1 cellular context compared by ENCODE assay signal in the genomic region with DNA sequence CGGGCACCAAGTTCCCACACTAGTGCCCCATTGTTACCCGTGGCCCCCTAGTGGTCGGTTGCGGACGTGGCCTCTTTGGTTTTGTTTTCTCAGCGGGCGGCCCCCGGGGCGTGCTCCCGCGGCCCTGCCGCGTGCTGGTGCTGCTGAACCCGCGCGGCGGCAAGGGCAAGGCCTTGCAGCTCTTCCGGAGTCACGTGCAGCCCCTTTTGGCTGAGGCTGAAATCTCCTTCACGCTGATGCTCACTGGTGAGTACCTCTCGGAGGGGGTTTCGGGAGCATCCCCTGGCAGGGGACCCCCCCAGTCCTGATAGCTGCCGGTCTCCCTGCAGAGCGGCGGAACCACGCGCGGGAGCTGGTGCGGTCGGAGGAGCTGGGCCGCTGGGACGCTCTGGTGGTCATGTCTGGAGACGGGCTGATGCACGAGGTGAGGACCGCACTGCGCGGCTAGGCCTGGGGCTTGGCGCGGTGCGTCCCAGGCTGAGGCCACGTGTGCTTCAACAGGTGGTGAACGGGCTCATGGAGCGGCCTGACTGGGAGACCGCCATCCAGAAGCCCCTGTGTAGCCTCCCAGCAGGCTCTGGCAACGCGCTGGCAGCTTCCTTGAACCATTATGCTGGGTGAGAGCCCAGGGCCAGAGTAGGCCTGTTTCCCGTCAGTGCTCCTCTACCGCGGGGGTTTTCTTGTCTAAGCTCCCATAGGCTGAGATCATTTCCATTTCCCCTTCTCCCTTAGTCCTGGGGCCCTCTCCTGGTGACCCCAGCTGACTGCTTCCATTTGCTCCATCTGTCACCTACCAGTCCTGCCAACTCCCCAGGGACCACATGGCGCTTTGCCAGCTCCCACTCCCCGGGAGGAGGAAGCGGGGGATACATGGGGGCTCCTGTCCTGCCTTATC.
A peak's percentile ranks its signal among the peaks of the same experiment; 100 is the strongest.
TF ChIP-seq lines count a peak whose summit lies in the region.

No MANE protein-coding gene starts in this region.

TF ChIP-seq in HepG2, 621 proteins besides CTCF, POLR2A, EP300 and RAD21 (continued from another document and continues in another):
- TF ChIP-seq, protein P1, sequence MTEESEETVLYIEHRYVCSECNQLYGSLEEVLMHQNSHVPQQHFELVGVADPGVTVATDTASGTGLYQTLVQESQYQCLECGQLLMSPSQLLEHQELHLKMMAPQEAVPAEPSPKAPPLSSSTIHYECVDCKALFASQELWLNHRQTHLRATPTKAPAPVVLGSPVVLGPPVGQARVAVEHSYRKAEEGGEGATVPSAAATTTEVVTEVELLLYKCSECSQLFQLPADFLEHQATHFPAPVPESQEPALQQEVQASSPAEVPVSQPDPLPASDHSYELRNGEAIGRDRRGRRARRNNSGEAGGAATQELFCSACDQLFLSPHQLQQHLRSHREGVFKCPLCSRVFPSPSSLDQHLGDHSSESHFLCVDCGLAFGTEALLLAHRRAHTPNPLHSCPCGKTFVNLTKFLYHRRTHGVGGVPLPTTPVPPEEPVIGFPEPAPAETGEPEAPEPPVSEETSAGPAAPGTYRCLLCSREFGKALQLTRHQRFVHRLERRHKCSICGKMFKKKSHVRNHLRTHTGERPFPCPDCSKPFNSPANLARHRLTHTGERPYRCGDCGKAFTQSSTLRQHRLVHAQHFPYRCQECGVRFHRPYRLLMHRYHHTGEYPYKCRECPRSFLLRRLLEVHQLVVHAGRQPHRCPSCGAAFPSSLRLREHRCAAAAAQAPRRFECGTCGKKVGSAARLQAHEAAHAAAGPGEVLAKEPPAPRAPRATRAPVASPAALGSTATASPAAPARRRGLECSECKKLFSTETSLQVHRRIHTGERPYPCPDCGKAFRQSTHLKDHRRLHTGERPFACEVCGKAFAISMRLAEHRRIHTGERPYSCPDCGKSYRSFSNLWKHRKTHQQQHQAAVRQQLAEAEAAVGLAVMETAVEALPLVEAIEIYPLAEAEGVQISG (CRISPR knock-in tag; IDR thresholded peaks at IDR 0.05) = peak; percentile 91
- TF ChIP-seq ZNF772 (CRISPR knock-in tag; IDR thresholded peaks at IDR 0.05) (peak; percentile 96), ZNF589 (CRISPR knock-in tag; conservative IDR thresholded peaks at IDR 0.05) (peak; percentile 97), ZNF737 (CRISPR knock-in tag; IDR thresholded peaks at IDR 0.05; ENCODE audit: borderline replicate concordance) (peak; percentile 97), ZNF883 (CRISPR knock-in tag; IDR thresholded peaks at IDR 0.05; ENCODE audit: not compliant biosample characterization) (peak; percentile 99), ZNF264 (CRISPR knock-in tag; IDR thresholded peaks at IDR 0.05) (peak; percentile 95), AHR (CRISPR knock-in tag; IDR thresholded peaks at IDR 0.05) (peak; percentile 82), ZNF891 (CRISPR knock-in tag; IDR thresholded peaks at IDR 0.05) (peak; percentile 99), RBFOX2 (IDR thresholded peaks at IDR 0.05; ENCODE audit: low read depth, low read length) (peak; percentile 86), ZNF556 (CRISPR knock-in tag; IDR thresholded peaks at IDR 0.05; ENCODE audit: borderline replicate concordance) (peak; percentile 88), ELF4 (CRISPR knock-in tag; IDR thresholded peaks at IDR 0.05; ENCODE audit: borderline replicate concordance) (peak; percentile 86; the same call in 1 of the 2 replicates), IRX3 (CRISPR knock-in tag; IDR thresholded peaks at IDR 0.05; ENCODE audit: borderline replicate concordance, low read depth) (peak; percentile 98), CENPX (CRISPR knock-in tag; IDR thresholded peaks at IDR 0.05) (no peak), ARID2 (CRISPR knock-in tag; IDR thresholded peaks at IDR 0.05; ENCODE audit: borderline replicate concordance) (peak; percentile 94), HOXA7 (CRISPR knock-in tag; IDR thresholded peaks at IDR 0.05) (no peak), NFYB (CRISPR knock-in tag; IDR thresholded peaks at IDR 0.05) (peak; percentile 25; the same call in 1 of the 2 replicates), ZNF431 (CRISPR knock-in tag; IDR thresholded peaks at IDR 0.05; ENCODE audit: borderline replicate concordance, low read depth) (peak; percentile 93), ZNF354B (CRISPR knock-in tag; IDR thresholded peaks at IDR 0.05) (peak; percentile 89; the same call in 1 of the 2 replicates), TBP (CRISPR knock-in tag; IDR thresholded peaks at IDR 0.05) (no peak; the same call in 1 of the 2 replicates), FOXC1 (CRISPR knock-in tag; IDR thresholded peaks at IDR 0.05; ENCODE audit: borderline replicate concordance) (peak; percentile 99), MYC (CRISPR knock-in tag; IDR thresholded peaks at IDR 0.05; ENCODE audit: borderline replicate concordance) (peak; percentile 99), MEIS2 (CRISPR knock-in tag; IDR thresholded peaks at IDR 0.05) (peak; percentile 98), RFXAP (CRISPR knock-in tag; IDR thresholded peaks at IDR 0.05; ENCODE audit: borderline replicate concordance) (peak; percentile 84; the same call in 1 of the 2 replicates), ZNF703 (CRISPR knock-in tag; IDR thresholded peaks at IDR 0.05; ENCODE audit: borderline replicate concordance) (peak; percentile 97), KLF12 (CRISPR knock-in tag; IDR thresholded peaks at IDR 0.05; ENCODE audit: borderline replicate concordance) (peak; percentile 99), SRSF9 (IDR thresholded peaks at IDR 0.05; ENCODE audit: borderline replicate concordance, insufficient read depth, low read depth, low read length, poor library complexity, severe bottlenecking) (no peak)
- TF ChIP-seq, protein P2, sequence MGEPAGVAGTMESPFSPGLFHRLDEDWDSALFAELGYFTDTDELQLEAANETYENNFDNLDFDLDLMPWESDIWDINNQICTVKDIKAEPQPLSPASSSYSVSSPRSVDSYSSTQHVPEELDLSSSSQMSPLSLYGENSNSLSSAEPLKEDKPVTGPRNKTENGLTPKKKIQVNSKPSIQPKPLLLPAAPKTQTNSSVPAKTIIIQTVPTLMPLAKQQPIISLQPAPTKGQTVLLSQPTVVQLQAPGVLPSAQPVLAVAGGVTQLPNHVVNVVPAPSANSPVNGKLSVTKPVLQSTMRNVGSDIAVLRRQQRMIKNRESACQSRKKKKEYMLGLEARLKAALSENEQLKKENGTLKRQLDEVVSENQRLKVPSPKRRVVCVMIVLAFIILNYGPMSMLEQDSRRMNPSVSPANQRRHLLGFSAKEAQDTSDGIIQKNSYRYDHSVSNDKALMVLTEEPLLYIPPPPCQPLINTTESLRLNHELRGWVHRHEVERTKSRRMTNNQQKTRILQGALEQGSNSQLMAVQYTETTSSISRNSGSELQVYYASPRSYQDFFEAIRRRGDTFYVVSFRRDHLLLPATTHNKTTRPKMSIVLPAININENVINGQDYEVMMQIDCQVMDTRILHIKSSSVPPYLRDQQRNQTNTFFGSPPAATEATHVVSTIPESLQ (CRISPR knock-in tag; conservative IDR thresholded peaks at IDR 0.05) = peak; percentile 91; the same call in 1 of the 2 replicates
- TF ChIP-seq, protein P3, sequence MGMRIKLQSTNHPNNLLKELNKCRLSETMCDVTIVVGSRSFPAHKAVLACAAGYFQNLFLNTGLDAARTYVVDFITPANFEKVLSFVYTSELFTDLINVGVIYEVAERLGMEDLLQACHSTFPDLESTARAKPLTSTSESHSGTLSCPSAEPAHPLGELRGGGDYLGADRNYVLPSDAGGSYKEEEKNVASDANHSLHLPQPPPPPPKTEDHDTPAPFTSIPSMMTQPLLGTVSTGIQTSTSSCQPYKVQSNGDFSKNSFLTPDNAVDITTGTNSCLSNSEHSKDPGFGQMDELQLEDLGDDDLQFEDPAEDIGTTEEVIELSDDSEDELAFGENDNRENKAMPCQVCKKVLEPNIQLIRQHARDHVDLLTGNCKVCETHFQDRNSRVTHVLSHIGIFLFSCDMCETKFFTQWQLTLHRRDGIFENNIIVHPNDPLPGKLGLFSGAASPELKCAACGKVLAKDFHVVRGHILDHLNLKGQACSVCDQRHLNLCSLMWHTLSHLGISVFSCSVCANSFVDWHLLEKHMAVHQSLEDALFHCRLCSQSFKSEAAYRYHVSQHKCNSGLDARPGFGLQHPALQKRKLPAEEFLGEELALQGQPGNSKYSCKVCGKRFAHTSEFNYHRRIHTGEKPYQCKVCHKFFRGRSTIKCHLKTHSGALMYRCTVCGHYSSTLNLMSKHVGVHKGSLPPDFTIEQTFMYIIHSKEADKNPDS (CRISPR knock-in tag; IDR thresholded peaks at IDR 0.05) = peak; percentile 57; the same call in 1 of the 2 replicates
- TF ChIP-seq, protein P4, sequence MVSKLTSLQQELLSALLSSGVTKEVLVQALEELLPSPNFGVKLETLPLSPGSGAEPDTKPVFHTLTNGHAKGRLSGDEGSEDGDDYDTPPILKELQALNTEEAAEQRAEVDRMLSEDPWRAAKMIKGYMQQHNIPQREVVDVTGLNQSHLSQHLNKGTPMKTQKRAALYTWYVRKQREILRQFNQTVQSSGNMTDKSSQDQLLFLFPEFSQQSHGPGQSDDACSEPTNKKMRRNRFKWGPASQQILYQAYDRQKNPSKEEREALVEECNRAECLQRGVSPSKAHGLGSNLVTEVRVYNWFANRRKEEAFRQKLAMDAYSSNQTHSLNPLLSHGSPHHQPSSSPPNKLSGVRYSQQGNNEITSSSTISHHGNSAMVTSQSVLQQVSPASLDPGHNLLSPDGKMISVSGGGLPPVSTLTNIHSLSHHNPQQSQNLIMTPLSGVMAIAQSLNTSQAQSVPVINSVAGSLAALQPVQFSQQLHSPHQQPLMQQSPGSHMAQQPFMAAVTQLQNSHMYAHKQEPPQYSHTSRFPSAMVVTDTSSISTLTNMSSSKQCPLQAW (CRISPR knock-in tag; IDR thresholded peaks at IDR 0.05) = peak; percentile 89
- TF ChIP-seq, protein P5, sequence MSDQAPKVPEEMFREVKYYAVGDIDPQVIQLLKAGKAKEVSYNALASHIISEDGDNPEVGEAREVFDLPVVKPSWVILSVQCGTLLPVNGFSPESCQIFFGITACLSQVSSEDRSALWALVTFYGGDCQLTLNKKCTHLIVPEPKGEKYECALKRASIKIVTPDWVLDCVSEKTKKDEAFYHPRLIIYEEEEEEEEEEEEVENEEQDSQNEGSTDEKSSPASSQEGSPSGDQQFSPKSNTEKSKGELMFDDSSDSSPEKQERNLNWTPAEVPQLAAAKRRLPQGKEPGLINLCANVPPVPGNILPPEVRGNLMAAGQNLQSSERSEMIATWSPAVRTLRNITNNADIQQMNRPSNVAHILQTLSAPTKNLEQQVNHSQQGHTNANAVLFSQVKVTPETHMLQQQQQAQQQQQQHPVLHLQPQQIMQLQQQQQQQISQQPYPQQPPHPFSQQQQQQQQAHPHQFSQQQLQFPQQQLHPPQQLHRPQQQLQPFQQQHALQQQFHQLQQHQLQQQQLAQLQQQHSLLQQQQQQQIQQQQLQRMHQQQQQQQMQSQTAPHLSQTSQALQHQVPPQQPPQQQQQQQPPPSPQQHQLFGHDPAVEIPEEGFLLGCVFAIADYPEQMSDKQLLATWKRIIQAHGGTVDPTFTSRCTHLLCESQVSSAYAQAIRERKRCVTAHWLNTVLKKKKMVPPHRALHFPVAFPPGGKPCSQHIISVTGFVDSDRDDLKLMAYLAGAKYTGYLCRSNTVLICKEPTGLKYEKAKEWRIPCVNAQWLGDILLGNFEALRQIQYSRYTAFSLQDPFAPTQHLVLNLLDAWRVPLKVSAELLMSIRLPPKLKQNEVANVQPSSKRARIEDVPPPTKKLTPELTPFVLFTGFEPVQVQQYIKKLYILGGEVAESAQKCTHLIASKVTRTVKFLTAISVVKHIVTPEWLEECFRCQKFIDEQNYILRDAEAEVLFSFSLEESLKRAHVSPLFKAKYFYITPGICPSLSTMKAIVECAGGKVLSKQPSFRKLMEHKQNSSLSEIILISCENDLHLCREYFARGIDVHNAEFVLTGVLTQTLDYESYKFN (CRISPR knock-in tag; conservative IDR thresholded peaks at IDR 0.05) = peak; percentile 39; the same call in 1 of the 2 replicates
- TF ChIP-seq, protein P6, sequence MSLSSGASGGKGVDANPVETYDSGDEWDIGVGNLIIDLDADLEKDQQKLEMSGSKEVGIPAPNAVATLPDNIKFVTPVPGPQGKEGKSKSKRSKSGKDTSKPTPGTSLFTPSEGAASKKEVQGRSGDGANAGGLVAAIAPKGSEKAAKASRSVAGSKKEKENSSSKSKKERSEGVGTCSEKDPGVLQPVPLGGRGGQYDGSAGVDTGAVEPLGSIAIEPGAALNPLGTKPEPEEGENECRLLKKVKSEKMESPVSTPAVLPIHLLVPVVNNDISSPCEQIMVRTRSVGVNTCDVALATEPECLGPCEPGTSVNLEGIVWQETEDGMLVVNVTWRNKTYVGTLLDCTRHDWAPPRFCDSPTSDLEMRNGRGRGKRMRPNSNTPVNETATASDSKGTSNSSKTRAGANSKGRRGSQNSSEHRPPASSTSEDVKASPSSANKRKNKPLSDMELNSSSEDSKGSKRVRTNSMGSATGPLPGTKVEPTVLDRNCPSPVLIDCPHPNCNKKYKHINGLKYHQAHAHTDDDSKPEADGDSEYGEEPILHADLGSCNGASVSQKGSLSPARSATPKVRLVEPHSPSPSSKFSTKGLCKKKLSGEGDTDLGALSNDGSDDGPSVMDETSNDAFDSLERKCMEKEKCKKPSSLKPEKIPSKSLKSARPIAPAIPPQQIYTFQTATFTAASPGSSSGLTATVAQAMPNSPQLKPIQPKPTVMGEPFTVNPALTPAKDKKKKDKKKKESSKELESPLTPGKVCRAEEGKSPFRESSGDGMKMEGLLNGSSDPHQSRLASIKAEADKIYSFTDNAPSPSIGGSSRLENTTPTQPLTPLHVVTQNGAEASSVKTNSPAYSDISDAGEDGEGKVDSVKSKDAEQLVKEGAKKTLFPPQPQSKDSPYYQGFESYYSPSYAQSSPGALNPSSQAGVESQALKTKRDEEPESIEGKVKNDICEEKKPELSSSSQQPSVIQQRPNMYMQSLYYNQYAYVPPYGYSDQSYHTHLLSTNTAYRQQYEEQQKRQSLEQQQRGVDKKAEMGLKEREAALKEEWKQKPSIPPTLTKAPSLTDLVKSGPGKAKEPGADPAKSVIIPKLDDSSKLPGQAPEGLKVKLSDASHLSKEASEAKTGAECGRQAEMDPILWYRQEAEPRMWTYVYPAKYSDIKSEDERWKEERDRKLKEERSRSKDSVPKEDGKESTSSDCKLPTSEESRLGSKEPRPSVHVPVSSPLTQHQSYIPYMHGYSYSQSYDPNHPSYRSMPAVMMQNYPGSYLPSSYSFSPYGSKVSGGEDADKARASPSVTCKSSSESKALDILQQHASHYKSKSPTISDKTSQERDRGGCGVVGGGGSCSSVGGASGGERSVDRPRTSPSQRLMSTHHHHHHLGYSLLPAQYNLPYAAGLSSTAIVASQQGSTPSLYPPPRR (CRISPR knock-in tag; IDR thresholded peaks at IDR 0.05; ENCODE audit: borderline replicate concordance) = peak; percentile 83; the same call in 1 of the 2 replicates
- TF ChIP-seq, protein P7, sequence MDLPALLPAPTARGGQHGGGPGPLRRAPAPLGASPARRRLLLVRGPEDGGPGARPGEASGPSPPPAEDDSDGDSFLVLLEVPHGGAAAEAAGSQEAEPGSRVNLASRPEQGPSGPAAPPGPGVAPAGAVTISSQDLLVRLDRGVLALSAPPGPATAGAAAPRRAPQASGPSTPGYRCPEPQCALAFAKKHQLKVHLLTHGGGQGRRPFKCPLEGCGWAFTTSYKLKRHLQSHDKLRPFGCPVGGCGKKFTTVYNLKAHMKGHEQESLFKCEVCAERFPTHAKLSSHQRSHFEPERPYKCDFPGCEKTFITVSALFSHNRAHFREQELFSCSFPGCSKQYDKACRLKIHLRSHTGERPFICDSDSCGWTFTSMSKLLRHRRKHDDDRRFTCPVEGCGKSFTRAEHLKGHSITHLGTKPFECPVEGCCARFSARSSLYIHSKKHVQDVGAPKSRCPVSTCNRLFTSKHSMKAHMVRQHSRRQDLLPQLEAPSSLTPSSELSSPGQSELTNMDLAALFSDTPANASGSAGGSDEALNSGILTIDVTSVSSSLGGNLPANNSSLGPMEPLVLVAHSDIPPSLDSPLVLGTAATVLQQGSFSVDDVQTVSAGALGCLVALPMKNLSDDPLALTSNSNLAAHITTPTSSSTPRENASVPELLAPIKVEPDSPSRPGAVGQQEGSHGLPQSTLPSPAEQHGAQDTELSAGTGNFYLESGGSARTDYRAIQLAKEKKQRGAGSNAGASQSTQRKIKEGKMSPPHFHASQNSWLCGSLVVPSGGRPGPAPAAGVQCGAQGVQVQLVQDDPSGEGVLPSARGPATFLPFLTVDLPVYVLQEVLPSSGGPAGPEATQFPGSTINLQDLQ (CRISPR knock-in tag; IDR thresholded peaks at IDR 0.05) = peak; percentile 94; the same call in 1 of the 2 replicates
